In the genomic region with DNA sequence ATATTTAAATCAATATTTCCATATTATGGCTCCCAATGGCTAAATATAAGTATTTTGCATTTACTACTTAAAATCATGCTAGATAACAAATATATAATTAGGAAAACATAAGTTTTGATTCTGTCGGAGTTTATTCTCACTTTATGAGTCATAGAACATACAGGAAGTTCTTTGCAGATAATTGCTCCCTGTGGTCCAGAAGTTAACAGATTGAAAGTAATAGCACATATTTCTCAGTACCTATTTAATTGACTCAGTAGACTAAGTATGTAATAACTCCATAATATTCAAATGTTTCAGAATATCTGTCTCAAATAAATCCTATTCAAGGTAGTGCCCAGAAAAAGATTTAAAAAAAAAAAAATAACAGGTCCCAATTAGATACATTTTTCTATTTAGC, we compare ENCODE assay signal across 24 cellular contexts.
"Had no signal": no experiment of that assay in that cellular context is flagged by ENCODE, and none has a peak within 500 bp of the region (broad histone marks: within the 10 kb centered on the region; RNA-seq: fewer than 3 reads in every experiment).

No MANE protein-coding gene starts in this region.

- H3K36me3 ChIP-seq: heart left ventricle, left lung, lower lobe of right lung, uterus, WERI-Rb-1 had no signal

- ATAC-seq: activated CD4-positive, CD25-positive, alpha-beta regulatory T cell treated with anti-CD3 and anti-CD28 coated beads, Interleukin-2, amount 50 U/mL, for 24 hours; esophagus mucosa; heart left ventricle; left lung; lower lobe of right lung; sciatic nerve; stimulated activated naive CD8-positive, alpha-beta T cell treated with anti-CD3 and anti-CD28 coated beads, Interleukin-15, Interleukin-2, amounts not matched to agents 100 U/mL and 50 U/mL, for 24 hours had no signal

- H3K27ac ChIP-seq: heart left ventricle, left lung, lower lobe of right lung, skin epidermis, uterus, WERI-Rb-1 had no signal

- H3K9me3 ChIP-seq: heart left ventricle, left lung, lower lobe of right lung, uterus had no signal

- DNase-seq: activated CD4-positive, alpha-beta memory T cell treated with anti-CD3 and anti-CD28 coated beads for 36 hours; activated CD4-positive, alpha-beta T cell treated with anti-CD3 and anti-CD28 coated beads, Interleukin-2, amount 10 ng/mL, durations not matched to agents 24 days and 14 days; activated CD8-positive, alpha-beta memory T cell treated with anti-CD3 and anti-CD28 coated beads, Interleukin-2, amount 50 U/mL, for 4 hours; activated effector memory CD4-positive, alpha-beta T cell treated with anti-CD3 and anti-CD28 coated beads, Interleukin-2, amount 50 U/mL, for 16 hours; activated naive CD4-positive, alpha-beta T cell treated with anti-CD3 and anti-CD28 coated beads for 36 hours; activated naive CD8-positive, alpha-beta T cell treated with anti-CD3 and anti-CD28 coated beads for 36 hours; activated T-cell treated with anti-CD3 and anti-CD28 coated beads, Interleukin-2, amount 50 U/mL, for 1 hour; caudate nucleus; foreskin fibroblast; heart left ventricle; hypothalamus; kidney glomerular epithelial cell; left lung; lower lobe of right lung; posterior cingulate gyrus; stimulated activated CD4-positive, alpha-beta T cell treated with anti-CD3 and anti-CD28 coated beads, Interleukin-12 subunit alpha, Interleukin-12 subunit beta, amount 100 ng/mL, for 4 hours; stimulated activated CD4-positive, alpha-beta T cell treated with anti-CD3 and anti-CD28 coated beads, Interleukin-4, amount 100 ng/mL, for 1 hour; stimulated activated naive CD8-positive, alpha-beta T cell treated with anti-CD3 and anti-CD28 coated beads, Interleukin-15, Interleukin-2, amounts not matched to agents 100 U/mL and 50 U/mL, for 24 hours; uterus; WERI-Rb-1 had no signal

- H3K4me3 ChIP-seq: heart left ventricle, left lung, lower lobe of right lung, skin epidermis, uterus had no signal

- H3K4me1 ChIP-seq: heart left ventricle, left lung, lower lobe of right lung, uterus had no signal

- H3K27me3 ChIP-seq: heart left ventricle, left lung, uterus had no signal
